In genomic region chr12:94690199-94690695, GRCh38 we compare ENCODE assay signal across 13 cellular contexts. TPM values are rescaled to one million over a fixed set of nuclear protein-coding genes. Genes with fewer than 3 reads are reported as not detected.
DNase-seq lines count a peak whose midpoint lies in the region; ATAC-seq and TF ChIP-seq lines count a peak whose summit lies in the region.
"Had no signal": no experiment of that assay in that cellular context is flagged by ENCODE, and none has a peak within 500 bp of the region (broad histone marks: within the 10 kb centered on the region; RNA-seq: fewer than 3 reads in every experiment).

No MANE protein-coding gene starts in this region.

- BruUV-seq in OCI-LY7 (replicated peaks; lab: Mats Ljungman, UMichigan): no TSS peak

- H3K79me2 ChIP-seq in OCI-LY7 (ENCODE audit: insufficient read depth, low read depth, low read length): no peaks in the 10 kb centered on the region

- CTCF ChIA-PET in OCI-LY7 (lab: Charles Lee; ENCODE audit: unreplicated experiment): no interaction called here

- peak; percentile 19 for ATAC-seq in lung (ENCODE audit: insufficient read depth, low FRiP score)
- ATAC-seq: natural killer cell had no signal

- no peak for TF ChIP-seq EP300 in stomach (IDR thresholded peaks at IDR 0.05)

- no peak overlapping the region for H3K4me3 ChIP-seq in OCI-LY7 (ENCODE audit: low read depth, low read length, poor library complexity, severe bottlenecking)
- peak overlapping the region; percentile 0 for H3K4me3 ChIP-seq in fibroblast of pulmonary artery (replicated peaks; ENCODE audit: low read depth, low read length)
- no peak overlapping the region for H3K4me3 ChIP-seq in lung
- H3K4me3 ChIP-seq in stomach: peak overlapping the region in 3 of 4 donors; percentile 3 to 17 (median 9)

- POLR2A ChIA-PET in OCI-LY7 (lab: Charles Lee): interaction anchor here (0.5 to 1.2 kb wide), 4 partner anchors 65 to 544 kb away, joined by 3 to 6 read pairs (median 4); no protein-coding TSS in a partner anchor

- H3K36me3 ChIP-seq in OCI-LY7 (ENCODE audit: insufficient read depth, low read length) (no peaks in the 10 kb centered on the region), lung (ENCODE audit: control insufficient read depth in 2 of 2, insufficient read depth in 2 of 2, low read length in 2 of 2) (no peaks in the 10 kb centered on the region), stomach (no peaks in the 10 kb centered on the region)
- H3K36me3 ChIP-seq: brain microvascular endothelial cell had no signal

- TF ChIP-seq POLR2A in stomach (IDR thresholded peaks at IDR 0.05): no peak

- H3K4me1 ChIP-seq in OCI-LY7 (ENCODE audit: insufficient read depth, low read length, poor library complexity, severe bottlenecking): peaks cover 8% of the 10 kb centered on the region
- peaks cover 0 to 5% of the 10 kb centered on the region in 2 donors for H3K4me1 ChIP-seq in lung (ENCODE audit: control insufficient read depth in 2 of 2, insufficient read depth in 2 of 2, low read length in 2 of 2)
- H3K4me1 ChIP-seq in stomach: peaks cover 8 to 20% (median 15%) of the 10 kb centered on the region in 4 donors

- H3K27ac ChIP-seq in OCI-LY7 (ENCODE audit: low read depth, low read length, poor library complexity, severe bottlenecking): no peak overlapping the region
- H3K27ac ChIP-seq in lung (ENCODE audit: low read depth in 1 of 2, low read length in 1 of 2): peak overlapping the region in 1 of 2 donors; percentile 24
- peak overlapping the region in 4 of 5 donors; percentile 47 to 64 (median 59) for H3K27ac ChIP-seq in stomach
- H3K27ac ChIP-seq: brain microvascular endothelial cell had no signal

- 11 to 25% methylated on average over 4 of the region's 4 CpGs for WGBS in lung, 2 donors
- 10 to 14% (median 12%) methylated on average over 4 of the region's 4 CpGs for WGBS in stomach, 5 donors

- peak overlapping the region; percentile 37; the same call in 1 of the 2 replicates for H2AFZ ChIP-seq in OCI-LY7 (ENCODE audit: low read length)

- intact Hi-C loops in OCI-LY7 (cut with micrococcal nuclease; ENCODE audit: unreplicated experiment): no loop called here
- intact Hi-C loops in stomach (cut with DNase I; ENCODE audit: low total_unique reads): no loop called here

- H3K9me2 ChIP-seq in OCI-LY7 (ENCODE audit: insufficient read depth, low read length): no peaks in the 10 kb centered on the region

- H3K27me3 ChIP-seq in lung (ENCODE audit: control insufficient read depth, insufficient read depth): no peaks in the 10 kb centered on the region
- H3K27me3 ChIP-seq in stomach: no peaks in the 10 kb centered on the region
- H3K27me3 ChIP-seq: brain microvascular endothelial cell had no signal

- H4K20me1 ChIP-seq in OCI-LY7 (ENCODE audit: insufficient read depth, low read length): no peaks in the 10 kb centered on the region

- no peak for TF ChIP-seq CTCF in OCI-LY7 (conservative IDR thresholded peaks at IDR 0.05; ENCODE audit: low read length)
- no peak for TF ChIP-seq CTCF in fibroblast of pulmonary artery (IDR thresholded peaks at IDR 0.05; ENCODE audit: low read length, missing control alignments)
- no peak for TF ChIP-seq CTCF in lung (IDR thresholded peaks at IDR 0.05; ENCODE audit: control extremely low read depth, extremely low read depth)
- TF ChIP-seq CTCF in stomach (IDR thresholded peaks at IDR 0.05): no peak

- DNase-seq in OCI-LY7 (ENCODE audit: low spot score) (no peak), fibroblast of pulmonary artery (ENCODE audit: low read depth) (peak; percentile 78), lung (ENCODE audit: low spot score) (no peak), stomach (no peak), kidney glomerular epithelial cell (lab: John Stamatoyannopoulos, UW) (no peak), NCI-H1105 treated with DMSO at 0.1 percent for 48 hours (lab: John Stamatoyannopoulos, UW) (no peak), NCI-H2227 treated with DMSO at 0.1 percent for 48 hours (lab: John Stamatoyannopoulos, UW) (no peak)
- DNase-seq in activated T-cell treated with anti-CD3 and anti-CD28 coated beads, Interleukin-2, amount 50 U/mL, for 48 hours: no peak
- DNase-seq: brain microvascular endothelial cell, DMS 273 treated with DMSO at 0.1 percent for 48 hours, natural killer cell, NCI-H146, NCI-H524 treated with DMSO at 0.1 percent for 48 hours had no signal

- H3K4me2 ChIP-seq in OCI-LY7 (ENCODE audit: low read length): peak overlapping the region; percentile 3; the same call in 1 of the 2 replicates

- H3K9me3 ChIP-seq in OCI-LY7 (ENCODE audit: low read length) (no peaks in the 10 kb centered on the region), lung (ENCODE audit: control insufficient read depth in 2 of 2, insufficient read depth in 1 of 2, low read length in 1 of 2) (no peaks in the 10 kb centered on the region), stomach (no peaks in the 10 kb centered on the region)

RNA-seq across cellular contexts. Expression of gene TMCC3, which starts 39.9 kb away (rescaled TPM):
- total RNA-seq in OCI-LY7 (2014; rRNA removed; shearing (Covaris generic)): 5.7 and 6.5 TPM in 2 replicates
- 9.4 and 10.5 TPM in 2 replicates for total RNA-seq in OCI-LY7 (2022)
- 10 to 100 TPM in 1 of 2 donors, 1 to 10 TPM in 1; 7.8 to 17.8 TPM for total RNA-seq in lung
- 1 to 10 TPM; 1.7 to 7.4 TPM for polyA plus RNA-seq in lung
- total RNA-seq in stomach: 10 to 100 TPM in 2 of 5 donors, 1 to 10 TPM in 2, under 1 TPM in 1; 0.58 to 14.3 (median 9.0) TPM
- 1 to 10 TPM; 2.1 to 4.3 (median 2.1) TPM for polyA plus RNA-seq in stomach

Comparison
In these comparisons a context has a peak if more than half of its experiments do, and no peak if none do; other contexts are left out.
1. H3K4me3 ChIP-seq: peak in fibroblast of pulmonary artery (single experiment) and stomach (3 of 4); none in OCI-LY7 (single experiment) and lung (single experiment).